Comparison of ENCODE assay signal across 18 cellular contexts in the genomic region with DNA sequence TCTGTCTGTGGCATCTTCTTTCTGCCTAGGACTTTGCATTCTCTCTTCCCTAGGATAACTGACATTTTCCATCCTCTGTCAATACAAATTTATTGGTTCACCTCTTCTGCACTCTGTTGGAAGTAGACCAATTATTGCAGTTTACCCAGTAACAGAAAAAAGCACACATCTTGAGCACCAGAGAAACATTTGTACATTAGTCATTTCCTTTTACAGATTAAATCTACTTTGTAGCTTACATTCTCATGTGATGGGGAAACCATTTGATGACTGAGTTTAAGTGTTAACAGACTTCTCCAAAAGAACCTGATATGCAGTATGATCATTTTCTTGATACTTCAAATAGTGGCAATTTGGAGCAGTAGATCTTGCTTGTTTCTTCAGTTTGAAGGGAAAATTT.
DNase-seq lines count a peak whose midpoint lies in the region; ATAC-seq, FAIRE-seq and TF ChIP-seq lines count a peak whose summit lies in the region.
"Had no signal": no experiment of that assay in that cellular context is flagged by ENCODE, and none has a peak within 500 bp of the region (broad histone marks: within the 10 kb centered on the region; RNA-seq: fewer than 3 reads in every experiment).

No MANE protein-coding gene starts in this region.

- TF ChIP-seq RAD21 in GM12878 (IDR thresholded peaks at IDR 0.05; ENCODE audit: insufficient read depth, low read depth, low read length): no peak

- POLR2A ChIA-PET in GM12878 (lab: Charles Lee): no interaction called here
- POLR2A ChIA-PET in activated CD8-positive, alpha-beta T cell treated with anti-CD3 and anti-CD28 coated beads, Interleukin-2, amount 10 ng/mL, durations not matched to agents 7 days and 5 days (lab: Charles Lee): no interaction called here

- no peak overlapping the region for H3K4me3 Mint-ChIP-seq in activated CD8-positive, alpha-beta T cell treated with anti-CD3 and anti-CD28 coated beads, Interleukin-2, amount 10 ng/mL, durations not matched to agents 7 days and 5 days
- H3K4me3 Mint-ChIP-seq: activated naive CD8-positive, alpha-beta T cell treated with anti-CD3 and anti-CD28 coated beads, Interleukin-2, amount 50 U/mL, for 24 hours; CD8-positive, alpha-beta T cell had no signal

- no peak overlapping the region for H4K5ac ChIP-seq in mesendoderm (ENCODE audit: low read length)

- H2BK15ac ChIP-seq in mesendoderm (replicated peaks; ENCODE audit: low read depth): no peak overlapping the region

- BruUV-seq in GM12878 (replicated peaks; lab: Mats Ljungman, UMichigan): no TSS peak

- no peak overlapping the region for H3K4me3 ChIP-seq in GM12878
- no peak overlapping the region for H3K4me3 ChIP-seq in neutrophil (ENCODE audit: low read depth in 1 of 2, low read length in 1 of 2)
- H3K4me3 ChIP-seq in mesendoderm (ENCODE audit: low read length): no peak overlapping the region
- H3K4me3 ChIP-seq in left ventricle myocardium inferior: no peak overlapping the region
- H3K4me3 ChIP-seq: skin epidermis had no signal

- SMC1A ChIA-PET in GM12878 (lab: Charles Lee; ENCODE audit: uncharacterized antibody, unreplicated experiment): interaction anchor here (1.4 kb wide), 1 partner anchor 12 kb away, joined by 5 read pairs; no protein-coding TSS in a partner anchor

- no peak overlapping the region for H2AFZ ChIP-seq in GM12878 (ENCODE audit: control insufficient read depth, low read depth, low read length)

- intact Hi-C loops in GM12878 (cut with micrococcal nuclease; ENCODE audit: unreplicated experiment): no loop called here
- intact Hi-C loops in left ventricle myocardium inferior (cut with micrococcal nuclease): no loop called here

- no peak overlapping the region for H3K4me2 ChIP-seq in GM12878 (ENCODE audit: control insufficient read depth, insufficient read depth)
- H3K4me2 ChIP-seq in mesendoderm (ENCODE audit: low read length): no peak overlapping the region

- H3K27me3 ChIP-seq in GM12878 (replicated peaks in 1 of 2; ENCODE audit: control insufficient read depth in 2 of 2, insufficient read depth in 2 of 2, low read length in 1 of 2): no peaks in the 10 kb centered on the region
- no peaks in the 10 kb centered on the region for H3K27me3 ChIP-seq in neutrophil
- no peaks in the 10 kb centered on the region for H3K27me3 ChIP-seq in mesendoderm (ENCODE audit: insufficient read depth, low read length, poor library complexity)
- no peaks in the 10 kb centered on the region for H3K27me3 ChIP-seq in left ventricle myocardium inferior (ENCODE audit: low read depth)
- H3K27me3 ChIP-seq: esophagus muscularis mucosa, stomach had no signal

- in situ Hi-C loops in GM12878 (cut with MboI): no loop called here

- H2BK5ac ChIP-seq in mesendoderm (ENCODE audit: low read length): no peak overlapping the region

- no peaks in the 10 kb centered on the region for H4K20me1 ChIP-seq in GM12878 (ENCODE audit: control insufficient read depth, insufficient read depth)

- H3K18ac ChIP-seq in mesendoderm (ENCODE audit: low read length): no peak overlapping the region

- H2AK5ac ChIP-seq in mesendoderm (ENCODE audit: low read length): no peak overlapping the region

- no peaks in the 10 kb centered on the region for H3K9me3 Mint-ChIP-seq in activated CD8-positive, alpha-beta T cell treated with anti-CD3 and anti-CD28 coated beads, Interleukin-2, amount 10 ng/mL, durations not matched to agents 7 days and 5 days (ENCODE audit: insufficient read depth)

- no peaks in the 10 kb centered on the region for H3K79me1 ChIP-seq in mesendoderm (ENCODE audit: low read length)

- no peaks in the 10 kb centered on the region for H3K27me3 Mint-ChIP-seq in activated CD8-positive, alpha-beta T cell treated with anti-CD3 and anti-CD28 coated beads, Interleukin-2, amount 10 ng/mL, durations not matched to agents 7 days and 5 days (ENCODE audit: low read depth)
- H3K27me3 Mint-ChIP-seq: activated naive CD8-positive, alpha-beta T cell treated with anti-CD3 and anti-CD28 coated beads, Interleukin-2, amount 50 U/mL, for 24 hours had no signal

- no peak overlapping the region for H3K9ac ChIP-seq in GM12878 (ENCODE audit: control insufficient read depth, insufficient read depth, low read length)
- no peak overlapping the region for H3K9ac ChIP-seq in mesendoderm (ENCODE audit: low read length)

- peaks cover 7% of the 10 kb centered on the region for H3K4me1 Mint-ChIP-seq in activated CD8-positive, alpha-beta T cell treated with anti-CD3 and anti-CD28 coated beads, Interleukin-2, amount 10 ng/mL, durations not matched to agents 7 days and 5 days (ENCODE audit: low read depth)

- H3K4me1 ChIP-seq in GM12878 (ENCODE audit: control insufficient read depth, insufficient read depth, low read length) (no peaks in the 10 kb centered on the region), neutrophil (ENCODE audit: control insufficient read depth in 1 of 2, insufficient read depth in 1 of 2, low read depth in 1 of 2, low read length in 1 of 2) (peaks cover 0 to 15% of the 10 kb centered on the region in 2 experiments), mesendoderm (ENCODE audit: control insufficient read depth, low read depth, low read length) (no peaks in the 10 kb centered on the region), left ventricle myocardium inferior (peaks cover 4% of the 10 kb centered on the region)
- H3K4me1 ChIP-seq: esophagus muscularis mucosa, stomach had no signal

- DNase-seq in GM12878 (ENCODE audit: low read depth, low spot score) (no peak), mesendoderm (no peak), left ventricle myocardium inferior (no peak)
- no peak for DNase-seq in activated CD8-positive, alpha-beta T cell treated with anti-CD3 and anti-CD28 coated beads, Interleukin-2, amount 10 ng/mL, durations not matched to agents 7 days and 5 days
- DNase-seq: activated CD8-positive, alpha-beta memory T cell treated with anti-CD3 and anti-CD28 coated beads, Interleukin-2, amount 50 U/mL, for 48 hours; activated naive CD8-positive, alpha-beta T cell treated with anti-CD3 and anti-CD28 coated beads, Interleukin-2, amount 50 U/mL, for 24 hours; CD8-positive, alpha-beta T cell; NCI-H1092; NCI-H2227 treated with DMSO at 0.1 percent for 48 hours; occipital lobe; stomach had no signal

- H3K36me3 Mint-ChIP-seq in activated CD8-positive, alpha-beta T cell treated with anti-CD3 and anti-CD28 coated beads, Interleukin-2, amount 10 ng/mL, durations not matched to agents 7 days and 5 days (ENCODE audit: low read depth): no peaks in the 10 kb centered on the region
- H3K36me3 Mint-ChIP-seq: CD8-positive, alpha-beta T cell had no signal

- H3K79me2 ChIP-seq in GM12878 (ENCODE audit: control insufficient read depth, insufficient read depth, low read length) (no peaks in the 10 kb centered on the region), mesendoderm (ENCODE audit: control insufficient read depth, insufficient read depth, low read length) (no peaks in the 10 kb centered on the region)

- no peaks in the 10 kb centered on the region for H3K36me3 ChIP-seq in KOPT-K1 (ENCODE audit: insufficient read depth, low read length)
- H3K36me3 ChIP-seq in GM12878 (ENCODE audit: control insufficient read depth in 2 of 2, insufficient read depth in 2 of 2, low read length in 1 of 2): no peaks in the 10 kb centered on the region
- H3K36me3 ChIP-seq in neutrophil: no peaks in the 10 kb centered on the region
- H3K36me3 ChIP-seq in mesendoderm (ENCODE audit: control insufficient read depth, insufficient read depth, low read length): no peaks in the 10 kb centered on the region
- no peaks in the 10 kb centered on the region for H3K36me3 ChIP-seq in left ventricle myocardium inferior
- H3K36me3 ChIP-seq: esophagus muscularis mucosa, stomach had no signal

- no peak overlapping the region for H3K4ac ChIP-seq in mesendoderm (ENCODE audit: low read depth, low read length)

- TF ChIP-seq CTCF in GM12878 (IDR thresholded peaks at IDR 0.05 in 2 of 3, conservative IDR thresholded peaks at IDR 0.05 in 1 of 3; ENCODE audit: control insufficient read depth in 2 of 3, extremely low read depth in 1 of 3, insufficient read depth in 1 of 3, low read depth in 3 of 3, low read length in 3 of 3): no peak
- TF ChIP-seq CTCF in neutrophil (IDR thresholded peaks at IDR 0.05): no peak
- TF ChIP-seq CTCF in left ventricle myocardium inferior (IDR thresholded peaks at IDR 0.05; ENCODE audit: borderline replicate concordance): no peak

- H3K27ac ChIP-seq in KOPT-K1 (ENCODE audit: low read depth, low read length, poor library complexity, severe bottlenecking) (peak overlapping the region; percentile 48), GM12878 (ENCODE audit: control insufficient read depth, insufficient read depth) (no peak overlapping the region), neutrophil (peak overlapping the region; percentile 74), mesendoderm (ENCODE audit: low read depth, low read length) (no peak overlapping the region), left ventricle myocardium inferior (replicated peaks) (no peak overlapping the region)
- H3K27ac ChIP-seq: esophagus muscularis mucosa had no signal

- peak; percentile 18 for FAIRE-seq in GM12878 (lab: Jason Lieb, UNC)
- FAIRE-seq: colon, TTC549 had no signal

- H3K9me3 ChIP-seq in KOPT-K1 (ENCODE audit: insufficient read depth, low read length, poor library complexity, severe bottlenecking) (no peaks in the 10 kb centered on the region), GM12878 (replicated peaks; ENCODE audit: control insufficient read depth, insufficient read depth, low read length) (no peaks in the 10 kb centered on the region), neutrophil (no peaks in the 10 kb centered on the region), left ventricle myocardium inferior (replicated peaks) (no peaks in the 10 kb centered on the region)
- H3K9me3 ChIP-seq: esophagus muscularis mucosa, stomach had no signal

- H3K23ac ChIP-seq in mesendoderm (ENCODE audit: low read length): no peak overlapping the region

- no peak for TF ChIP-seq EP300 in GM12878 (IDR thresholded peaks at IDR 0.05; ENCODE audit: borderline replicate concordance in 1 of 2, control insufficient read depth in 1 of 2, low read depth in 2 of 2, low read length in 2 of 2)

- ATAC-seq in GM18502 (IDR thresholded peaks at IDR 0.05; ENCODE audit: poor library complexity, unreplicated experiment) (peak; percentile 7), GM12878 (no peak)
- ATAC-seq in activated CD8-positive, alpha-beta T cell treated with anti-CD3 and anti-CD28 coated beads, Interleukin-2, amount 10 ng/mL, durations not matched to agents 7 days and 5 days: no peak
- ATAC-seq: activated naive CD8-positive, alpha-beta T cell treated with anti-CD3 and anti-CD28 coated beads, Interleukin-2, amount 50 U/mL, for 24 hours; CD8-positive, alpha-beta T cell had no signal

- H2BK120ac ChIP-seq in mesendoderm (ENCODE audit: low read depth, low read length): no peak overlapping the region

- H3K27ac Mint-ChIP-seq in activated CD8-positive, alpha-beta T cell treated with anti-CD3 and anti-CD28 coated beads, Interleukin-2, amount 10 ng/mL, durations not matched to agents 7 days and 5 days: no peak overlapping the region
- H3K27ac Mint-ChIP-seq: activated naive CD8-positive, alpha-beta T cell treated with anti-CD3 and anti-CD28 coated beads, Interleukin-2, amount 50 U/mL, for 24 hours; CD8-positive, alpha-beta T cell had no signal

- CTCF ChIA-PET in GM12878 (lab: Yijun Ruan, JAX): interaction anchor here (1.1 kb wide), 1 partner anchor 435 kb away, joined by 4 read pairs; no protein-coding TSS in a partner anchor
- CTCF ChIA-PET in activated CD8-positive, alpha-beta T cell treated with anti-CD3 and anti-CD28 coated beads, Interleukin-2, amount 10 ng/mL, durations not matched to agents 7 days and 5 days (lab: Charles Lee): no interaction called here

- H4K8ac ChIP-seq in mesendoderm (ENCODE audit: low read depth, low read length): no peak overlapping the region

- no peak overlapping the region for H3K56ac ChIP-seq in mesendoderm (ENCODE audit: low read length)

- no peak for TF ChIP-seq POLR2A in GM12878 (IDR thresholded peaks at IDR 0.05; ENCODE audit: low read depth, low read length)

- RAD21 ChIA-PET in GM12878 (lab: Charles Lee; ENCODE audit: unreplicated experiment): no interaction called here

Comparison
In these comparisons a context has a peak if more than half of its experiments do, and no peak if none do; other contexts are left out.
1. H3K27ac ChIP-seq: peak in KOPT-K1 (single experiment) and neutrophil (single experiment); none in GM12878 (single experiment), mesendoderm (single experiment) and left ventricle myocardium inferior (single experiment).